Comparison of ENCODE assay signal across 8 cellular contexts in genomic region chr11:46700251-46701077, GRCh38. TPM values are rescaled to one million over a fixed set of nuclear protein-coding genes. Genes with fewer than 3 reads are reported as not detected.
DNase-seq lines count a peak whose midpoint lies in the region; ATAC-seq and TF ChIP-seq lines count a peak whose summit lies in the region.

TSS of gene ARHGAP1 (minus strand) at chr11:46700619. CDS start at chr11:46696107, 4,512 bp downstream.
TSS of gene ZNF408 (plus strand) at chr11:46701031. CDS start at chr11:46701048, 17 bp downstream.

- H3K36me3 Mint-ChIP-seq in HFFc6 (ENCODE audit: low read depth), result peaks cover 31% of the 10 kb centered on the region
- peaks cover 50% of the 10 kb centered on the region for H3K36me3 Mint-ChIP-seq in activated naive CD4-positive, alpha-beta T cell treated with anti-CD3 and anti-CD28 coated beads, Interleukin-2, amount 10 ng/mL, durations not matched to agents 7 days and 5 days

- TF ChIP-seq POLR2A in NB4 (IDR thresholded peaks at IDR 0.05; ENCODE audit: extremely low read depth, insufficient read length), result peak; percentile 67
- peak; percentile 69 to 74 for TF ChIP-seq POLR2A in gastroesophageal sphincter (IDR thresholded peaks at IDR 0.05)

- peak within 1 kb of the TSS; percentile 98 for H3K4me3 Mint-ChIP-seq in HFFc6
- H3K4me3 Mint-ChIP-seq in activated naive CD4-positive, alpha-beta T cell treated with anti-CD3 and anti-CD28 coated beads, Interleukin-2, amount 10 ng/mL, durations not matched to agents 7 days and 5 days, result peak within 1 kb of the TSS; percentile 99

- peak; percentile 87 for DNase-seq in GM04503 (ENCODE audit: low read depth)
- peak; percentile 97 for DNase-seq in HFFc6
- peak; percentile 99 for DNase-seq in NB4 (ENCODE audit: low read depth)
- DNase-seq in SK-N-MC (ENCODE audit: low read depth, low spot score), result peak; percentile 94
- DNase-seq in activated naive CD4-positive, alpha-beta T cell treated with anti-CD3 and anti-CD28 coated beads, Interleukin-2, amount 10 ng/mL, durations not matched to agents 7 days and 5 days, result peak; percentile 100
- peak; percentile 99 for DNase-seq in superior temporal gyrus (ENCODE audit: extremely low spot score)

- H3K9me3 ChIP-seq in SK-N-MC (ENCODE audit: low read depth, low read length) (no peaks in the 10 kb centered on the region), gastroesophageal sphincter (no peaks in the 10 kb centered on the region), neutrophil (no peaks in the 10 kb centered on the region)

- H3K27me3 ChIP-seq in gastroesophageal sphincter (no peaks in the 10 kb centered on the region), neutrophil (no peaks in the 10 kb centered on the region)

- H3K9ac ChIP-seq in SK-N-MC (ENCODE audit: insufficient read length), result peak within 1 kb of the TSS; percentile 99

- CTCF ChIA-PET in activated naive CD4-positive, alpha-beta T cell treated with anti-CD3 and anti-CD28 coated beads, Interleukin-2, amount 10 ng/mL, durations not matched to agents 7 days and 5 days (lab: Charles Lee), result interaction anchor here (0.6 to 2.0 kb wide), 3 partner anchors 30 to 211 kb away, joined by 3 to 11 read pairs (median 3); no protein-coding TSS in a partner anchor

- H3K27ac ChIP-seq in SK-N-MC (peak within 1 kb of the TSS; percentile 100), gastroesophageal sphincter (peak within 1 kb of the TSS; percentile 71 to 93 (median 88)), neutrophil (peak within 1 kb of the TSS; percentile 92)

- peaks cover 32% of the 10 kb centered on the region for H3K4me1 Mint-ChIP-seq in HFFc6 (ENCODE audit: low read depth)
- H3K4me1 Mint-ChIP-seq in activated naive CD4-positive, alpha-beta T cell treated with anti-CD3 and anti-CD28 coated beads, Interleukin-2, amount 10 ng/mL, durations not matched to agents 7 days and 5 days, result peaks cover 64% of the 10 kb centered on the region

- TF ChIP-seq CTCF in HFFc6 (IDR thresholded peaks at IDR 0.05), result no peak
- no peak for TF ChIP-seq CTCF in NB4 (IDR thresholded peaks at IDR 0.05; ENCODE audit: low read depth, low read length)
- peak in 1 of 4 experiments; percentile 7 for TF ChIP-seq CTCF in gastroesophageal sphincter (IDR thresholded peaks at IDR 0.05)
- TF ChIP-seq CTCF in neutrophil (IDR thresholded peaks at IDR 0.05), result peak; percentile 37

- H3K4me1 ChIP-seq in gastroesophageal sphincter, result peaks cover 0 to 68% (median 46%) of the 10 kb centered on the region in 3 donors
- peaks cover 51 to 53% of the 10 kb centered on the region in 2 experiments for H3K4me1 ChIP-seq in neutrophil (ENCODE audit: control insufficient read depth in 1 of 2, insufficient read depth in 1 of 2, low read depth in 1 of 2, low read length in 1 of 2)

- H3K9me3 Mint-ChIP-seq in HFFc6, result no peaks in the 10 kb centered on the region
- H3K9me3 Mint-ChIP-seq in activated naive CD4-positive, alpha-beta T cell treated with anti-CD3 and anti-CD28 coated beads, Interleukin-2, amount 10 ng/mL, durations not matched to agents 7 days and 5 days, result no peaks in the 10 kb centered on the region

- H3K27ac Mint-ChIP-seq in HFFc6, result peak within 1 kb of the TSS; percentile 100
- H3K27ac Mint-ChIP-seq in activated naive CD4-positive, alpha-beta T cell treated with anti-CD3 and anti-CD28 coated beads, Interleukin-2, amount 10 ng/mL, durations not matched to agents 7 days and 5 days, result peak within 1 kb of the TSS; percentile 98

- no peaks in the 10 kb centered on the region for H3K27me3 Mint-ChIP-seq in HFFc6 (ENCODE audit: insufficient read depth)
- H3K27me3 Mint-ChIP-seq in activated naive CD4-positive, alpha-beta T cell treated with anti-CD3 and anti-CD28 coated beads, Interleukin-2, amount 10 ng/mL, durations not matched to agents 7 days and 5 days, result no peaks in the 10 kb centered on the region

- peak; percentile 98 for ATAC-seq in gastroesophageal sphincter

- TF ChIP-seq EP300 in gastroesophageal sphincter (IDR thresholded peaks at IDR 0.05), result no peak

- H3K36me3 ChIP-seq in SK-N-MC (ENCODE audit: insufficient read depth, low read length), result peaks cover 32% of the 10 kb centered on the region; the same call in 1 of the 2 replicates
- H3K36me3 ChIP-seq in gastroesophageal sphincter, result peaks cover 0 to 52% of the 10 kb centered on the region in 2 donors
- H3K36me3 ChIP-seq in neutrophil, result peaks cover 55% of the 10 kb centered on the region

- WGBS in gastroesophageal sphincter (ENCODE audit: low coverage in 1 of 2), 2 donors, result 0 to 1% methylated on average over 5 to 29 of the region's 44 CpGs

- H3K4me3 ChIP-seq in NB4 (ENCODE audit: low read depth, low read length), result peak within 1 kb of the TSS; percentile 100
- peak within 1 kb of the TSS; percentile 100 for H3K4me3 ChIP-seq in SK-N-MC
- H3K4me3 ChIP-seq in gastroesophageal sphincter, result peak within 1 kb of the TSS; percentile 74 to 96
- H3K4me3 ChIP-seq in neutrophil (ENCODE audit: low read depth in 1 of 2, low read length in 1 of 2), result peak within 1 kb of the TSS; percentile 85 to 97

RNA-seq across cellular contexts. Expression of gene ARHGAP1, which starts in this region (rescaled TPM):
- 100 to 1,000 TPM; 107 to 134 (median 110) TPM for total RNA-seq in HFFc6 (2021; fragmentation: NEBNext Ultra II Directional; extraction: Animal tissue kit (Norgen Biotek cat#: 25700))
- 100 to 1,000 TPM in 1 of 4 donors, 10 to 100 TPM in 3; 57.3 to 105 (median 64.0) TPM for total RNA-seq in gastroesophageal sphincter

RNA-seq across cellular contexts. Expression of gene ZNF408, which starts in this region (rescaled TPM):
- 10 to 100 TPM in 1 of 6 experiments, 1 to 10 TPM in 5; 7.6 to 12.3 (median 9.0) TPM for total RNA-seq in HFFc6 (2021; fragmentation: NEBNext Ultra II Directional; extraction: Animal tissue kit (Norgen Biotek cat#: 25700))
- total RNA-seq in gastroesophageal sphincter, result 10 to 100 TPM in 3 of 4 donors, 1 to 10 TPM in 1; 4.7 to 14.2 (median 10.4) TPM

Comparison
In these comparisons a context has a peak if more than half of its experiments do, and no peak if none do; other contexts are left out.
1. Peak in every context shown above with its lines: DNase-seq, ATAC-seq, H3K4me3 ChIP-seq and H3K27ac ChIP-seq.